Comparison of ENCODE assay signal across 8 cellular contexts in the genomic region with DNA sequence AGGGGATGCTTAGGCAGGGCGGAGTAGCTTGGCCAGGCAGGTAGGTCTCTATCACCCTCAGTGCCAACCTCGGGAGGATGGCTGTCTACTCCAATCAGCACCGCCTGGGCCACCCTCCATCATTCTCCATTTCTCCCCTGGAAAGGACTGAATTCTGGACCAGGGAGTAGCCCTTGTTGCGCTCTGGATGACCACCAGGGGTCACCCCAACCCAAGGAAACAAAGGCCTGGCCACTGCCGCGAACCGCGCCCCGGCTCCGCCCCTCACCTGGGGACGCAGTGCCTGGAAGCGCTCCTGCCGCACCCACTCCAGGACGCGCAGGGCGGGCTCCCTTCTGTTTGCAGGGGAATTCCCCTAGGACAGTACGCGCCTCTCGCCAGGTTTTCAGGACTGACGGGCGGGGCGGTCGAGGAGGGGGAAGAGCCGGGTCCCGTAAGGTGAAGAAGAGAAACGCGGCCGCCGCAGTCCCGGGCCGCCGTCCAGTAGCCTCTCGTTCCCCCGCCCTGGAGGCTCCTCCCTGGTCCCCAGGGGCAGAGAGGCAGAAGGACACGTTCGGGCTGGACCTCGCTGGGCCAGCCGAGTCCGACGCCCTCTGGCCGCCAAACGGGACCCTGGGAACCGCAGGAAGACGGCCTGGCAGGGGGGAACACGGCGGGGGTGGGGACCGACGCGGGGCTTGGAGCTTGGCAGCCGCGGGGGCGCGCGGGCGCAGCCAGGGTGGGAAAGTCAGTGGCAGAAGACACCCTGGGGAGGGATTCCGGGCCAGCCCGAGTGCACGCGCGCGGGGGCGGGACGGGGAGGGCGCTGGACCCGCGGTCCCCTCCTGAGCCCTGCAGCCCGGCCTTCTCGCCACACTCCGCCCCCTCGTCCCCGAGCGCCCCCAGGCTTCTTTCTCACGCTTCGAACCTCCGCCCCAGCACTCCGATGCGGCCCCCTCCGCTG. TPM values are rescaled to one million over a fixed set of nuclear protein-coding genes. Genes with fewer than 3 reads are reported as not detected.
DNase-seq lines count a peak whose midpoint lies in the region; ATAC-seq lines count a peak whose summit lies in the region.

No MANE protein-coding gene starts in this region.

- DNase-seq in NCI-H2081 (lab: John Stamatoyannopoulos, UW) (peak; percentile 88), NCI-H2081 treated with DMSO at 0.1 percent for 48 hours (lab: John Stamatoyannopoulos, UW) (no peak), NCI-H226 (peak; percentile 71), cerebellum (ENCODE audit: low spot score) (peak; percentile 95), kidney glomerular epithelial cell (lab: John Stamatoyannopoulos, UW) (peak; percentile 64)
- peak; percentile 75 for DNase-seq in activated CD4-positive, alpha-beta T cell treated with anti-CD3 and anti-CD28 coated beads for 1 hour
- peak; percentile 94 for DNase-seq in stimulated activated CD4-positive, alpha-beta T cell treated with anti-CD3 and anti-CD28 coated beads, Interleukin-15, amount 100 ng/mL, for 24 hours

- peak; percentile 84 for ATAC-seq in HG03095 (IDR thresholded peaks at IDR 0.05; ENCODE audit: unreplicated experiment)

RNA-seq across cellular contexts. Expression of gene SCN4B, which starts 7.1 kb away (rescaled TPM):
- total RNA-seq in cerebellum = 9.2 TPM

RNA-seq across cellular contexts. Expression of gene SCN2B, which starts 30.9 kb away (rescaled TPM):
- total RNA-seq in cerebellum = 4.2 TPM

RNA-seq across cellular contexts. Expression of gene SMIM35, which starts 58.8 kb away (rescaled TPM):
- not detected for total RNA-seq in cerebellum
